11 cellular contexts compared by ENCODE assay signal in the genomic region with DNA sequence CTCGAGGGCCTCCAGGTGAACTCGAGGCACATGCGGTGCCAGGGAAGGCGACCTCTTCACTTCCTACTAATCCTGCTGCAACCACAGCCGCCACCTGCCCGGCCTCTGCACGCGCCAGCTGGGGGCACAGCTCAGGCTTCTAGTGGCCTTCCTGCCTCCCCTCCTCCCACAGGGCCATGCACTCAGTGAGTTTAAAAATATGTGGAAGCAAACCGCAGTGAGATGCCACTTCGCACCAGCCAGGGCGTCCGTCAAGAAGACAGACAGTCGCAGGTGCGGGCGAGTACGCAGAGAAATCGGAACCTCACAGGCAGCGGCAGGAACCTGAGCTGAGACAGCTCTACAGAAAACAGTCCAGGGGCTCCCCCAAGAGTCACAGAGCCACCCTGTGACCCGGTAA. TPM values are rescaled to one million over a fixed set of nuclear protein-coding genes. Genes with fewer than 3 reads are reported as not detected.
DNase-seq lines count a peak whose midpoint lies in the region; ATAC-seq and TF ChIP-seq lines count a peak whose summit lies in the region.
"Had no signal": no experiment of that assay in that cellular context is flagged by ENCODE, and none has a peak within 500 bp of the region (broad histone marks: within the 10 kb centered on the region; RNA-seq: fewer than 3 reads in every experiment).

No MANE protein-coding gene starts in this region.

- H3K36me3 ChIP-seq in cardiac muscle cell (no peaks in the 10 kb centered on the region), left ventricle myocardium inferior (peaks cover 6% of the 10 kb centered on the region), Peyer's patch (peaks cover 0 to 15% (median 0%) of the 10 kb centered on the region in 3 donors), thymus (ENCODE audit: control insufficient read depth, insufficient read depth) (peaks cover 49% of the 10 kb centered on the region), tibial nerve (peaks cover 0 to 66% (median 0%) of the 10 kb centered on the region in 3 donors)

- H3K27ac Mint-ChIP-seq in effector memory CD8-positive, alpha-beta T cell: peak overlapping the region; percentile 89 to 94

- H3K27me3 ChIP-seq in cardiac muscle cell: no peaks in the 10 kb centered on the region
- no peaks in the 10 kb centered on the region for H3K27me3 ChIP-seq in left ventricle myocardium inferior (ENCODE audit: low read depth)
- H3K27me3 ChIP-seq in Peyer's patch: no peaks in the 10 kb centered on the region
- no peaks in the 10 kb centered on the region for H3K27me3 ChIP-seq in thymus (ENCODE audit: control insufficient read depth, insufficient read depth)
- H3K27me3 ChIP-seq in tibial nerve: no peaks in the 10 kb centered on the region
- H3K27me3 ChIP-seq: esophagus squamous epithelium had no signal

- peak; percentile 46 for ATAC-seq in effector memory CD8-positive, alpha-beta T cell (replicated peaks)
- no peak for ATAC-seq in HG03432 (IDR thresholded peaks at IDR 0.05; ENCODE audit: unreplicated experiment)

- no peaks in the 10 kb centered on the region for H3K9me3 ChIP-seq in cardiac muscle cell (ENCODE audit: low read depth)
- H3K9me3 ChIP-seq in left ventricle myocardium inferior (replicated peaks): no peaks in the 10 kb centered on the region
- H3K9me3 ChIP-seq in Peyer's patch: no peaks in the 10 kb centered on the region
- H3K9me3 ChIP-seq in thymus (ENCODE audit: control insufficient read depth): no peaks in the 10 kb centered on the region
- no peaks in the 10 kb centered on the region for H3K9me3 ChIP-seq in tibial nerve
- H3K9me3 ChIP-seq: esophagus squamous epithelium had no signal

- H3K27ac ChIP-seq in cardiac muscle cell: peak overlapping the region; percentile 63
- H3K27ac ChIP-seq in left ventricle myocardium inferior (replicated peaks): no peak overlapping the region
- H3K27ac ChIP-seq in Peyer's patch: peak overlapping the region in 1 of 4 donors; percentile 52
- H3K27ac ChIP-seq in thymus (ENCODE audit: low read depth): peak overlapping the region; percentile 53
- H3K27ac ChIP-seq in tibial nerve: no peak overlapping the region
- H3K27ac ChIP-seq: esophagus squamous epithelium had no signal

- no peaks in the 10 kb centered on the region for H3K27me3 Mint-ChIP-seq in effector memory CD8-positive, alpha-beta T cell

- TF ChIP-seq EP300 in tibial nerve (IDR thresholded peaks at IDR 0.05): no peak

- 1% methylated on average over 19 of the region's 19 CpGs for WGBS in thymus
- 77 to 78% methylated on average over 19 of the region's 19 CpGs for WGBS in tibial nerve, 2 donors

- peaks cover 6% of the 10 kb centered on the region for H3K36me3 Mint-ChIP-seq in effector memory CD8-positive, alpha-beta T cell (ENCODE audit: insufficient read depth)

- TF ChIP-seq POLR2A in Peyer's patch (IDR thresholded peaks at IDR 0.05) (no peak), tibial nerve (IDR thresholded peaks at IDR 0.05) (no peak)

- TF ChIP-seq CTCF in cardiac muscle cell (IDR thresholded peaks at IDR 0.05; ENCODE audit: low read depth, low read length) (no peak), left ventricle myocardium inferior (IDR thresholded peaks at IDR 0.05; ENCODE audit: borderline replicate concordance) (no peak), Peyer's patch (IDR thresholded peaks at IDR 0.05) (no peak), tibial nerve (IDR thresholded peaks at IDR 0.05) (no peak)

- DNase-seq in cardiac muscle cell (ENCODE audit: low read depth in 1 of 2, low spot score in 1 of 2) (no peak), left ventricle myocardium inferior (no peak), Peyer's patch (peak in 2 of 3 donors; percentile 54 to 56), tibial nerve (ENCODE audit: low spot score in 2 of 2) (no peak)
- DNase-seq in effector memory CD8-positive, alpha-beta T cell: no peak
- no peak for DNase-seq in stimulated activated CD4-positive, alpha-beta T cell treated with anti-CD3 and anti-CD28 coated beads, Interleukin-2, amount 100 ng/mL, for 48 hours
- DNase-seq: C1 segment of cervical spinal cord, esophagus squamous epithelium had no signal

- no peak overlapping the region for H3K4me3 ChIP-seq in cardiac muscle cell
- H3K4me3 ChIP-seq in left ventricle myocardium inferior: no peak overlapping the region
- no peak overlapping the region for H3K4me3 ChIP-seq in Peyer's patch
- peak overlapping the region; percentile 2 for H3K4me3 ChIP-seq in thymus (ENCODE audit: low read length)
- H3K4me3 ChIP-seq in tibial nerve: no peak overlapping the region
- H3K4me3 ChIP-seq: esophagus squamous epithelium, smooth muscle cell had no signal

- intact Hi-C loops in left ventricle myocardium inferior (cut with micrococcal nuclease): no loop called here

- no peaks in the 10 kb centered on the region for H3K9me3 Mint-ChIP-seq in effector memory CD8-positive, alpha-beta T cell

- H3K4me1 ChIP-seq in cardiac muscle cell (ENCODE audit: low read depth): peaks cover 4% of the 10 kb centered on the region
- no peaks in the 10 kb centered on the region for H3K4me1 ChIP-seq in left ventricle myocardium inferior
- H3K4me1 ChIP-seq in Peyer's patch: no peaks in the 10 kb centered on the region
- peaks cover 16% of the 10 kb centered on the region for H3K4me1 ChIP-seq in thymus (ENCODE audit: control insufficient read depth, insufficient read depth, low read length)
- H3K4me1 ChIP-seq in tibial nerve: no peaks in the 10 kb centered on the region
- H3K4me1 ChIP-seq: esophagus squamous epithelium had no signal

- peaks cover 11 to 13% of the 10 kb centered on the region in 2 donors for H3K4me1 Mint-ChIP-seq in effector memory CD8-positive, alpha-beta T cell (ENCODE audit: low read depth in 2 of 2)

- peak overlapping the region; percentile 44 to 73 for H3K4me3 Mint-ChIP-seq in effector memory CD8-positive, alpha-beta T cell

RNA-seq across cellular contexts. Expression of a gene that starts 10.4 kb away (rescaled TPM):
- 78.6 and 127 TPM in 2 replicates for total RNA-seq in cardiac muscle cell
- polyA plus RNA-seq in cardiac muscle cell: 42.5 and 66.9 TPM in 2 replicates
- 11.0 TPM for total RNA-seq in left ventricle myocardium inferior
- total RNA-seq in Peyer's patch: 10 to 100 TPM; 21.0 to 52.8 (median 21.4) TPM
- 13.8 TPM for polyA plus RNA-seq in thymus
- 10 to 100 TPM; 15.3 to 53.1 (median 25.9) TPM for total RNA-seq in tibial nerve

RNA-seq across cellular contexts. Expression of a gene that starts 19.0 kb away (rescaled TPM):
- total RNA-seq in cardiac muscle cell (76.7 and 93.0 TPM in 2 replicates), left ventricle myocardium inferior (87.7 TPM), Peyer's patch (10 to 100 TPM; 28.1 to 44.4 (median 44.0) TPM), tibial nerve (10 to 100 TPM; 28.8 to 48.9 (median 32.3) TPM)
- polyA plus RNA-seq in cardiac muscle cell (287 and 292 TPM in 2 replicates), thymus (56.1 TPM)

RNA-seq across cellular contexts. Expression of a gene that starts 29.5 kb away (rescaled TPM):
- total RNA-seq in cardiac muscle cell (44.8 and 75.2 TPM in 2 replicates), left ventricle myocardium inferior (34.3 TPM), Peyer's patch (100 to 1,000 TPM in 1 of 4 donors, 10 to 100 TPM in 3; 35.5 to 278 (median 54.9) TPM), tibial nerve (100 to 1,000 TPM; 230 to 440 (median 337) TPM)
- polyA plus RNA-seq in cardiac muscle cell (30.5 and 66.4 TPM in 2 replicates), thymus (161 TPM)

Comparison
In these comparisons a context has a peak if more than half of its experiments do, and no peak if none do; other contexts are left out.
1. H3K27ac ChIP-seq: peak in cardiac muscle cell (single experiment) and thymus (single experiment); none in left ventricle myocardium inferior (single experiment) and tibial nerve (0 of 4).
2. DNase-seq: peak in Peyer's patch (2 of 3); none in cardiac muscle cell (0 of 2), left ventricle myocardium inferior (single experiment), effector memory CD8-positive, alpha-beta T cell (0 of 3), tibial nerve (0 of 2) and stimulated activated CD4-positive, alpha-beta T cell treated with anti-CD3 and anti-CD28 coated beads, Interleukin-2, amount 100 ng/mL, for 48 hours (0 of 2).